Comparison of ENCODE assay signal across 9 cellular contexts in the genomic region with DNA sequence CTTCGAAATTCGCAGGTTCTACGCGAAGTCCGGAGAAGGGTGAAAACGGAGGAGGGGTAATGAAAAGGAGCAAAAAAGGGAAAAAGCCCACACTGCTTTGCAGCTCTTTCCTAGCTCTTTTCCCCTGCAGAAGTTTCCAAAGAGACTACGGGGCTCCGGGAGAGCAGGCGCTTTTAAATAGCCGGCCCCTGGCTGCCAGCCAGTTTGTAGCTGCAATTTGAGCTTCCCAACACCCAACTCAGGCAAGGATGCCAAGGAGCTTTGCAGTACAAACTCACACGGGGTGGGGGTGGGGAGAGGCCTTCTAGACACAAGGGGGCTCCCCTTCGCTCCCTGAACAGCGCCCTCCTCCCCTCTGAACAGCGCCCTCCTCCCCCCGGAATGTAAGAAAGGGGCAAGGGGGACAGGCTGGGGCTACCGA. TPM values are rescaled to one million over a fixed set of nuclear protein-coding genes. Genes with fewer than 3 reads are reported as not detected.
A peak's percentile ranks its signal among the peaks of the same experiment; 100 is the strongest.
DNase-seq lines count a peak whose midpoint lies in the region; ATAC-seq, FAIRE-seq and TF ChIP-seq lines count a peak whose summit lies in the region.
"Had no signal": no experiment of that assay in that cellular context is flagged by ENCODE, and none has a peak within 500 bp of the region (broad histone marks: within the 10 kb centered on the region; RNA-seq: fewer than 3 reads in every experiment).

A gene with protein sequence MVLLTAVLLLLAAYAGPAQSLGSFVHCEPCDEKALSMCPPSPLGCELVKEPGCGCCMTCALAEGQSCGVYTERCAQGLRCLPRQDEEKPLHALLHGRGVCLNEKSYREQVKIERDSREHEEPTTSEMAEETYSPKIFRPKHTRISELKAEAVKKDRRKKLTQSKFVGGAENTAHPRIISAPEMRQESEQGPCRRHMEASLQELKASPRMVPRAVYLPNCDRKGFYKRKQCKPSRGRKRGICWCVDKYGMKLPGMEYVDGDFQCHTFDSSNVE (minus strand): TSS at position 149 of the 421 bp plus-strand sequence. CDS start 774 bp downstream, outside the sequence.

- H3K4me2 ChIP-seq in Karpas-422 (ENCODE audit: low read depth, low read length, poor library complexity, severe bottlenecking), result no peak within 1 kb of the TSS

- POLR2A ChIA-PET in HEK293T (lab: Yijun Ruan, JAX), result interaction anchor here (0.6 to 1.1 kb wide), 3 partner anchors 59 to 585 kb away, joined by 3 read pairs; a partner anchor contains a TSS

- no peaks in the 10 kb centered on the region for H3K79me2 ChIP-seq in Karpas-422 (ENCODE audit: low read length)

- no peaks in the 10 kb centered on the region for H3K9me3 Mint-ChIP-seq in stimulated activated naive B cell treated with anti-CD40 and anti-IgM and Interleukin-4, amounts not matched to agents 10 μg/mL and 1 μg/mL and 100 μg/mL, for 72 hours

- ATAC-seq in stimulated activated naive B cell treated with anti-CD40 and anti-IgM and Interleukin-4, amounts not matched to agents 10 μg/mL and 1 μg/mL and 100 μg/mL, for 72 hours (replicated peaks), result no peak

- peak within 1 kb of the TSS in 1 of 2 donors; percentile 23 for H3K4me3 Mint-ChIP-seq in stimulated activated naive B cell treated with anti-CD40 and anti-IgM and Interleukin-4, amounts not matched to agents 10 μg/mL and 1 μg/mL and 100 μg/mL, for 72 hours

- no peak within 1 kb of the TSS for H3K27ac ChIP-seq in Karpas-422 (ENCODE audit: low read length)

- no peak within 1 kb of the TSS for H3K9ac ChIP-seq in Karpas-422 (ENCODE audit: low read length)

- no peaks in the 10 kb centered on the region for H3K9me3 ChIP-seq in Karpas-422 (ENCODE audit: low read length)

- H2AFZ ChIP-seq in Karpas-422 (ENCODE audit: low read length), result no peak within 1 kb of the TSS

- no peaks in the 10 kb centered on the region for H3K27me3 ChIP-seq in Karpas-422 (ENCODE audit: low read length)

- peaks cover 39 to 46% of the 10 kb centered on the region in 2 donors for H3K27me3 Mint-ChIP-seq in stimulated activated naive B cell treated with anti-CD40 and anti-IgM and Interleukin-4, amounts not matched to agents 10 μg/mL and 1 μg/mL and 100 μg/mL, for 72 hours

- FAIRE-seq in GM12891 (lab: Jason Lieb, UNC), result no peak

- no peak within 1 kb of the TSS for H3K4me3 ChIP-seq in Karpas-422 (ENCODE audit: low read length)

- DNase-seq in HEK293T (ENCODE audit: extremely low spot score), result peak; percentile 47
- peak; percentile 85 for DNase-seq in NCI-H82 (lab: John Stamatoyannopoulos, UW)
- peak; percentile 17 for DNase-seq in dermis blood vessel endothelial cell
- DNase-seq in left kidney (ENCODE audit: low read depth, low spot score), result peak; percentile 94
- DNase-seq in stimulated activated naive B cell treated with anti-CD40 and anti-IgM and Interleukin-4, amounts not matched to agents 10 μg/mL and 1 μg/mL and 100 μg/mL, for 72 hours, result no peak
- DNase-seq in Karpas-422, result no peak
- no peak for DNase-seq in GM12891 (ENCODE audit: insufficient read length, low spot score)
- DNase-seq in cortex of kidney (lab: John Stamatoyannopoulos, UW), result no peak

- peak within 1 kb of the TSS; percentile 38 for H3K27ac Mint-ChIP-seq in stimulated activated naive B cell treated with anti-CD40 and anti-IgM and Interleukin-4, amounts not matched to agents 10 μg/mL and 1 μg/mL and 100 μg/mL, for 72 hours

- TF ChIP-seq POLR2A in GM12891 (IDR thresholded peaks at IDR 0.05; ENCODE audit: low read depth, low read length), result no peak

- no peaks in the 10 kb centered on the region for H3K36me3 ChIP-seq in Karpas-422 (ENCODE audit: insufficient read depth, low read length)

- H4K20me1 ChIP-seq in Karpas-422 (ENCODE audit: insufficient read depth, low read depth, low read length), result no peaks in the 10 kb centered on the region

- CTCF ChIA-PET in HEK293T (lab: Yijun Ruan, JAX), result interaction anchor here (0.7 to 3.5 kb wide), 5 partner anchors 80 to 1061 kb away, joined by 3 to 16 read pairs (median 5); no protein-coding TSS in a partner anchor

- H3K9me2 ChIP-seq in Karpas-422 (replicated peaks; ENCODE audit: insufficient read depth, low read length), result no peaks in the 10 kb centered on the region

- H3K4me1 Mint-ChIP-seq in stimulated activated naive B cell treated with anti-CD40 and anti-IgM and Interleukin-4, amounts not matched to agents 10 μg/mL and 1 μg/mL and 100 μg/mL, for 72 hours, result peaks cover 20 to 34% of the 10 kb centered on the region in 2 donors

- no peaks in the 10 kb centered on the region for H3K36me3 Mint-ChIP-seq in stimulated activated naive B cell treated with anti-CD40 and anti-IgM and Interleukin-4, amounts not matched to agents 10 μg/mL and 1 μg/mL and 100 μg/mL, for 72 hours

- H3K4me1 ChIP-seq in Karpas-422 (ENCODE audit: low read length), result peaks cover 4% of the 10 kb centered on the region

TF ChIP-seq in HEK293T, 16 proteins besides CTCF, POLR2A, EP300 and RAD21:
- TF ChIP-seq BHLHE40 (IDR thresholded peaks at IDR 0.05; ENCODE audit: borderline replicate concordance), result no peak
- no peak for TF ChIP-seq FOXA1 (IDR thresholded peaks at IDR 0.05)
- no peak for TF ChIP-seq FOXK2 (IDR thresholded peaks at IDR 0.05)
- TF ChIP-seq, protein P1, sequence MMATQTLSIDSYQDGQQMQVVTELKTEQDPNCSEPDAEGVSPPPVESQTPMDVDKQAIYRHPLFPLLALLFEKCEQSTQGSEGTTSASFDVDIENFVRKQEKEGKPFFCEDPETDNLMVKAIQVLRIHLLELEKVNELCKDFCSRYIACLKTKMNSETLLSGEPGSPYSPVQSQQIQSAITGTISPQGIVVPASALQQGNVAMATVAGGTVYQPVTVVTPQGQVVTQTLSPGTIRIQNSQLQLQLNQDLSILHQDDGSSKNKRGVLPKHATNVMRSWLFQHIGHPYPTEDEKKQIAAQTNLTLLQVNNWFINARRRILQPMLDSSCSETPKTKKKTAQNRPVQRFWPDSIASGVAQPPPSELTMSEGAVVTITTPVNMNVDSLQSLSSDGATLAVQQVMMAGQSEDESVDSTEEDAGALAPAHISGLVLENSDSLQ (IDR thresholded peaks at IDR 0.05), result no peak
- no peak for TF ChIP-seq ELF4 (IDR thresholded peaks at IDR 0.05)
- no peak for TF ChIP-seq ZNF384 (IDR thresholded peaks at IDR 0.05)
- no peak for TF ChIP-seq ARNT (IDR thresholded peaks at IDR 0.05)
- TF ChIP-seq CTBP1 (IDR thresholded peaks at IDR 0.05; ENCODE audit: borderline replicate concordance), result no peak
- TF ChIP-seq SUZ12 (IDR thresholded peaks at IDR 0.05), result no peak
- TF ChIP-seq TARDBP (IDR thresholded peaks at IDR 0.05), result no peak
- TF ChIP-seq LEF1 (IDR thresholded peaks at IDR 0.05; ENCODE audit: borderline replicate concordance), result no peak

TF ChIP-seq in GM12891, 5 proteins besides CTCF, POLR2A, EP300 and RAD21:
- no peak for TF ChIP-seq PAX5 (IDR thresholded peaks at IDR 0.05; ENCODE audit: insufficient read depth, low read length, severe bottlenecking)
- TF ChIP-seq SPI1 (IDR thresholded peaks at IDR 0.05; ENCODE audit: low read depth, low read length), result no peak
- TF ChIP-seq POU2F2 (IDR thresholded peaks at IDR 0.05; ENCODE audit: low read depth, low read length), result no peak
- TF ChIP-seq TAF1 (IDR thresholded peaks at IDR 0.05; ENCODE audit: low read depth, low read length), result no peak
- TF ChIP-seq POLR2AphosphoS5 (IDR thresholded peaks at IDR 0.05; ENCODE audit: low read depth, low read length), result no peak
TF ChIP-seq in GM12891: peak in this region for 0.

RNA-seq across cellular contexts. Expression of the gene that starts here (rescaled TPM):
- 0.65 and 6.1 TPM in 2 replicates for total RNA-seq in dermis blood vessel endothelial cell
- not detected in 2 replicates for total RNA-seq in Karpas-422 (2014; rRNA removed; shearing (Covaris generic); ENCODE audit: low replicate concordance)
- not detected for polyA plus RNA-seq in GM12891 (2012; ENCODE audit: low read depth, missing spikeins)
- total RNA-seq: T-helper 2 cell treated with Interferon-gamma antibody and Interleukin-4, amounts not matched to agents 100 ng/mL and 5 ng/mL, for 36 hours had no signal

Comparison
In these comparisons a context has a peak if more than half of its experiments do, and no peak if none do; other contexts are left out.
1. DNase-seq: peak in HEK293T (single experiment), NCI-H82 (single experiment), dermis blood vessel endothelial cell (single experiment) and left kidney (single experiment); none in stimulated activated naive B cell treated with anti-CD40 and anti-IgM and Interleukin-4, amounts not matched to agents 10 μg/mL and 1 μg/mL and 100 μg/mL, for 72 hours (single experiment), Karpas-422 (single experiment), GM12891 (single experiment) and cortex of kidney (single experiment).